Comparison of ENCODE assay signal across 19 cellular contexts in the genomic region with DNA sequence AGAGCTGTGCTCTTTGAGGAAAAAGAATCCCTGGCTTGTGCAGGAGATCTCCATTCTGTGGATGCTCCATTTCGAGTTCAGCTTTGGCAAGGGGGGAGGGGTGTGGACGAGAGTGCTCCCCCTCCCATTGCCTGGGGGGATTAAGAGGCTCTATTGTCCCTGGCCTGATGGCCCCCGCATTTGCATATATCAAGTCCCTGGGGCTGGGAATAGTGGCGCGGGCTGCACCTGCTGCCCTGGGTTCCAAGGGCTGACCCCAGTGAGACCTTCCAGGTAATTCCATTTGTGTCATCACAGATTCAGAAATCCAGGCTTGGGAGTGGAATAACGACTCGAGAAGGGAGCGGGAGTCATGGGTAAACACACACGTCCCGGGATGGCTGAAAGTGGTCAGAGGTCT.
DNase-seq lines count a peak whose midpoint lies in the region; ATAC-seq, FAIRE-seq and TF ChIP-seq lines count a peak whose summit lies in the region.
"Had no signal": no experiment of that assay in that cellular context is flagged by ENCODE, and none has a peak within 500 bp of the region (broad histone marks: within the 10 kb centered on the region; RNA-seq: fewer than 3 reads in every experiment).

No MANE protein-coding gene starts in this region.

- no peak overlapping the region for H2BK120ac ChIP-seq in H1 (replicated peaks; ENCODE audit: low read depth, low read length)

- no peaks in the 10 kb centered on the region for H3K79me2 ChIP-seq in H1 (ENCODE audit: control insufficient read depth in 1 of 2, insufficient read depth in 2 of 2, low read length in 2 of 2)

- H3K27ac ChIP-seq in H1 (ENCODE audit: low read depth, low read length) (no peak overlapping the region), left lung (no peak overlapping the region)

- peaks cover 1 to 20% (median 12%) of the 10 kb centered on the region in 4 experiments for H3K4me1 ChIP-seq in H1 (replicated peaks in 1 of 4; ENCODE audit: control insufficient read depth in 3 of 4, insufficient read depth in 4 of 4, low read length in 3 of 4)
- no peaks in the 10 kb centered on the region for H3K4me1 ChIP-seq in left lung

- no peak overlapping the region for H3K4ac ChIP-seq in H1 (replicated peaks; ENCODE audit: insufficient read length, low read depth, low read length)

- no peak for TF ChIP-seq CTCF in H1 (IDR thresholded peaks at IDR 0.05; ENCODE audit: control extremely low read depth in 1 of 3, insufficient read depth in 1 of 3, low read depth in 1 of 3, low read length in 3 of 3)
- no peak for TF ChIP-seq CTCF in neural crest cell (conservative IDR thresholded peaks at IDR 0.05)
- no peak for TF ChIP-seq CTCF in type B pancreatic cell (conservative IDR thresholded peaks at IDR 0.05)
- TF ChIP-seq CTCF in left lung (IDR thresholded peaks at IDR 0.05): no peak

- H2AFZ ChIP-seq in H1 (ENCODE audit: low read length): no peak overlapping the region

- no peak overlapping the region for H2BK20ac ChIP-seq in H1 (ENCODE audit: low read length)

- no peak for TF ChIP-seq EP300 in H1 (IDR thresholded peaks at IDR 0.05; ENCODE audit: borderline replicate concordance in 1 of 2, low read depth in 2 of 2, low read length in 2 of 2)

- peak overlapping the region; percentile 44; the same call in 1 of the 2 replicates for H3K18ac ChIP-seq in H1 (ENCODE audit: extremely low read depth, low read length)

- H3K36me3 ChIP-seq in H1 (ENCODE audit: control insufficient read depth in 2 of 4, insufficient read depth in 4 of 4, low read length in 3 of 4) (no peaks in the 10 kb centered on the region), left lung (no peaks in the 10 kb centered on the region)

- H3K36me3 Mint-ChIP-seq in neural crest cell (ENCODE audit: low read depth) (peaks cover 11% of the 10 kb centered on the region), type B pancreatic cell (no peaks in the 10 kb centered on the region)

- no peak overlapping the region for H4K5ac ChIP-seq in H1 (ENCODE audit: insufficient read length, low read depth, low read length)

- peak; percentile 9 for DNase-seq in NCI-H146 (lab: John Stamatoyannopoulos, UW)
- DNase-seq in NCI-H146 treated with DMSO at 0.1 percent for 48 hours (lab: John Stamatoyannopoulos, UW; ENCODE audit: unreplicated experiment): no peak
- DNase-seq in H1 (ENCODE audit: low read depth in 1 of 2, low spot score in 2 of 2): no peak
- DNase-seq in neural crest cell (ENCODE audit: low read depth, low spot score): peak; percentile 52
- no peak for DNase-seq in type B pancreatic cell (ENCODE audit: extremely low spot score, unreplicated experiment)
- no peak for DNase-seq in left lung
- DNase-seq in dermis blood vessel endothelial cell: no peak
- DNase-seq: 8988T, GDM1, NCI-H2029 treated with DMSO at 0.1 percent for 48 hours, NCI-H2171 treated with DMSO at 0.1 percent for 48 hours, NCI-H446, NCI-H526 treated with DMSO at 0.1 percent for 48 hours, OCI-M1, Right ventricle myocardium superior had no signal

- WGBS in H1 (ENCODE audit: extremely low coverage in 1 of 2, insufficient coverage in 1 of 2, insufficient read length in 1 of 2, insufficient replicate concordance in 2 of 2, low coverage in 1 of 2, low lambda C conversion rate in 2 of 2, missing lambda C conversion rate in 1 of 2), 2 experiments: 82% methylated on average over 8 of the region's 10 CpGs; no CpG with 5 or more reads in 1 of the 2 experiments

- ATAC-seq in HG02678 (IDR thresholded peaks at IDR 0.05; ENCODE audit: unreplicated experiment): no peak
- no peak for ATAC-seq in left lung
- ATAC-seq: HCT116, K562 had no signal

- no peak overlapping the region for H4K91ac ChIP-seq in H1 (replicated peaks; ENCODE audit: insufficient read length, low read length)

- H3K56ac ChIP-seq in H1 (replicated peaks; ENCODE audit: insufficient read length, low read depth, low read length): no peak overlapping the region

- H2BK15ac ChIP-seq in H1 (ENCODE audit: low read length): no peak overlapping the region

- no peaks in the 10 kb centered on the region for H3K23me2 ChIP-seq in H1 (ENCODE audit: low read depth, low read length)

- POLR2A ChIA-PET in H1 (lab: Charles Lee; ENCODE audit: partially characterized antibody): interaction anchor here (1.2 kb wide), 1 partner anchor 8 kb away, joined by 3 read pairs; no protein-coding TSS in a partner anchor

- no peak overlapping the region for H3K23ac ChIP-seq in H1 (ENCODE audit: insufficient read length)

- H3K27me3 ChIP-seq in H1 (replicated peaks in 1 of 4; ENCODE audit: control insufficient read depth in 3 of 4, extremely low read depth in 1 of 4, insufficient read depth in 3 of 4, low read length in 3 of 4): no peaks in the 10 kb centered on the region; a peak in 1 of 7 replicates
- H3K27me3 ChIP-seq in left lung: peaks cover 0 to 20% of the 10 kb centered on the region in 2 donors

- no peak overlapping the region for H3K9ac ChIP-seq in H1 (replicated peaks in 1 of 4; ENCODE audit: extremely low read depth in 1 of 4, low read depth in 3 of 4, low read length in 3 of 4)

- no peak overlapping the region for H2BK12ac ChIP-seq in H1 (ENCODE audit: low read depth, low read length)

- no peak overlapping the region for H3K4me2 ChIP-seq in H1 (ENCODE audit: insufficient read depth in 1 of 2, low read depth in 2 of 2, low read length in 2 of 2)

- H3K79me1 ChIP-seq in H1 (ENCODE audit: low read depth, low read length): no peaks in the 10 kb centered on the region

- H3K9me3 Mint-ChIP-seq in neural crest cell: peaks cover 9% of the 10 kb centered on the region
- peaks cover 7% of the 10 kb centered on the region for H3K9me3 Mint-ChIP-seq in type B pancreatic cell

- H3K27ac Mint-ChIP-seq in neural crest cell (ENCODE audit: unreplicated experiment) (peak overlapping the region; percentile 99), type B pancreatic cell (peak overlapping the region; percentile 94)
- H3K27ac Mint-ChIP-seq: B cell had no signal

- H3K4me1 Mint-ChIP-seq in neural crest cell (peaks cover 66% of the 10 kb centered on the region), type B pancreatic cell (ENCODE audit: unreplicated experiment) (peaks cover 18% of the 10 kb centered on the region)

- H2AK5ac ChIP-seq in H1 (ENCODE audit: low read depth, low read length): no peak overlapping the region

- TF ChIP-seq POLR2A in H1 (IDR thresholded peaks at IDR 0.05; ENCODE audit: control extremely low read depth in 1 of 2, low read depth in 2 of 2, low read length in 2 of 2): no peak

- H4K8ac ChIP-seq in H1 (ENCODE audit: extremely low read depth, insufficient read depth, low read length): no peak overlapping the region

- H3K9me3 ChIP-seq in H1 (ENCODE audit: insufficient read depth in 2 of 2, low read depth in 1 of 2, low read length in 1 of 2) (no peaks in the 10 kb centered on the region; a peak in 1 of 4 replicates), left lung (no peaks in the 10 kb centered on the region)

- H2BK5ac ChIP-seq in H1 (ENCODE audit: low read depth, low read length): no peak overlapping the region

- H3K4me3 Mint-ChIP-seq in neural crest cell (peak overlapping the region; percentile 90), type B pancreatic cell (peak overlapping the region; percentile 72)
- H3K4me3 Mint-ChIP-seq: B cell had no signal

- no peaks in the 10 kb centered on the region for H4K20me1 ChIP-seq in H1 (replicated peaks in 1 of 2; ENCODE audit: control insufficient read depth in 1 of 2, insufficient read depth in 2 of 2, low read length in 2 of 2)

- CTCF ChIA-PET in H1 (lab: Charles Lee; ENCODE audit: partially characterized antibody): interaction anchor here (0.6 to 1.6 kb wide), 3 partner anchors 10 to 225 kb away, joined by 3 to 4 read pairs (median 3); no protein-coding TSS in a partner anchor

- H3K14ac ChIP-seq in H1 (ENCODE audit: insufficient read length): no peak overlapping the region

- no peak overlapping the region for H3K4me3 ChIP-seq in H1 (ENCODE audit: extremely low read depth in 1 of 4, insufficient read depth in 2 of 4, low read depth in 3 of 4, low read length in 4 of 4)
- no peak overlapping the region for H3K4me3 ChIP-seq in left lung
- H3K4me3 ChIP-seq: K562 had no signal

- no peaks in the 10 kb centered on the region for H3K27me3 Mint-ChIP-seq in neural crest cell (ENCODE audit: low read depth)
- no peaks in the 10 kb centered on the region for H3K27me3 Mint-ChIP-seq in type B pancreatic cell

- intact Hi-C loops in left lung (cut with DNase I): no loop called here

- no peak for TF ChIP-seq RAD21 in H1 (IDR thresholded peaks at IDR 0.05 in 1 of 2, conservative IDR thresholded peaks at IDR 0.05 in 1 of 2; ENCODE audit: low read depth in 2 of 2, low read length in 2 of 2)

- FAIRE-seq in H1 (lab: Jason Lieb, UNC): no peak
- FAIRE-seq: K562 had no signal

TF ChIP-seq in H1, 55 proteins besides CTCF, POLR2A, EP300 and RAD21:
- TF ChIP-seq TCF12 (IDR thresholded peaks at IDR 0.05; ENCODE audit: low read depth, low read length) (0 out of 2 replicates have a peak, but pooled peaks have one; percentile 51), POU5F1 (IDR thresholded peaks at IDR 0.05; ENCODE audit: low read depth, low read length) (0 out of 2 replicates have a peak, but pooled peaks have one; percentile 38), MAFK (IDR thresholded peaks at IDR 0.05; ENCODE audit: low read depth, low read length) (no peak), TAF1 (IDR thresholded peaks at IDR 0.05; ENCODE audit: low read depth, low read length) (no peak), CHD2 (IDR thresholded peaks at IDR 0.05; ENCODE audit: low read length) (no peak)

Comparison
In these comparisons a context has a peak if more than half of its experiments do, and no peak if none do; other contexts are left out.
1. DNase-seq: peak in NCI-H146 (single experiment) and neural crest cell (single experiment); none in NCI-H146 treated with DMSO at 0.1 percent for 48 hours (single experiment), H1 (0 of 2), type B pancreatic cell (single experiment), left lung (0 of 2) and dermis blood vessel endothelial cell (single experiment).